1 cellular context compared by ENCODE assay signal in the genomic region with DNA sequence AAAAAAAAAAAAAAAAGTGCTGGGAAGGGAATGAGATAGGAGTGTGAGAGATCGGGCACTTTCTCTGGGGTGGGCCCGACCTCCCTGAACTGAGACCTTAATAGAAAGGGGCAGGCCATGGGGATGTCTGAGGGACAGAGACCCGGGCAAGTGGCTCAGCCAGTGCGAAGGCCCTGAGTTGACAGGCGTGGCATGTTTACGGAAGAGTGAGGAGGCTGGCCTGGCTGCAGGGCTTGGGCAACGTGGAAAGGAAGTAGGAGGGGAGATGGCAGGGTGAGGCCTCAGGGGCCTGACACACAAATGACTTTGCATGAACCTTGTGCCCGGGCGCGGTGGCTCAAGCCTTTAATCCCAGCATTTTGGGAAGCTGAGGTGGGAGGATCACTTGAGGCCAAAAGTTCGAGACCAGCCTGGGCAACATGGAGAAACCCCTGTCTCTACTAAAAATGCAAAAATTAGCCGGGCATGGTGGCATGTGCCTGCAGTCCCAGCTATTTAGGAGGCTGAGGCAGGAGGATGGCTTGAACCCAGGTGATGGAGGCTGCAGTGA.
TF ChIP-seq lines count a peak whose summit lies in the region.

No MANE protein-coding gene starts in this region.

TF ChIP-seq in HepG2, 621 proteins besides CTCF, POLR2A, EP300 and RAD21 (continues in another document):
- no peak for TF ChIP-seq CC2D1A (CRISPR knock-in tag; IDR thresholded peaks at IDR 0.05)
- TF ChIP-seq, protein P1, sequence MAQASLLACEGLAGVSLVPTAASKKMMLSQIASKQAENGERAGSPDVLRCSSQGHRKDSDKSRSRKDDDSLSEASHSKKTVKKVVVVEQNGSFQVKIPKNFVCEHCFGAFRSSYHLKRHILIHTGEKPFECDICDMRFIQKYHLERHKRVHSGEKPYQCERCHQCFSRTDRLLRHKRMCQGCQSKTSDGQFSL (CRISPR knock-in tag; IDR thresholded peaks at IDR 0.05) = no peak
- peak; percentile 74 for TF ChIP-seq DPF2 (CRISPR knock-in tag; IDR thresholded peaks at IDR 0.05; ENCODE audit: borderline replicate concordance, low read depth)
- TF ChIP-seq IKZF4 (CRISPR knock-in tag; IDR thresholded peaks at IDR 0.05; ENCODE audit: borderline replicate concordance, low read depth, not compliant biosample characterization) = no peak
- no peak for TF ChIP-seq ZNF207 (IDR thresholded peaks at IDR 0.05; ENCODE audit: borderline replicate concordance)
- TF ChIP-seq, protein P2, sequence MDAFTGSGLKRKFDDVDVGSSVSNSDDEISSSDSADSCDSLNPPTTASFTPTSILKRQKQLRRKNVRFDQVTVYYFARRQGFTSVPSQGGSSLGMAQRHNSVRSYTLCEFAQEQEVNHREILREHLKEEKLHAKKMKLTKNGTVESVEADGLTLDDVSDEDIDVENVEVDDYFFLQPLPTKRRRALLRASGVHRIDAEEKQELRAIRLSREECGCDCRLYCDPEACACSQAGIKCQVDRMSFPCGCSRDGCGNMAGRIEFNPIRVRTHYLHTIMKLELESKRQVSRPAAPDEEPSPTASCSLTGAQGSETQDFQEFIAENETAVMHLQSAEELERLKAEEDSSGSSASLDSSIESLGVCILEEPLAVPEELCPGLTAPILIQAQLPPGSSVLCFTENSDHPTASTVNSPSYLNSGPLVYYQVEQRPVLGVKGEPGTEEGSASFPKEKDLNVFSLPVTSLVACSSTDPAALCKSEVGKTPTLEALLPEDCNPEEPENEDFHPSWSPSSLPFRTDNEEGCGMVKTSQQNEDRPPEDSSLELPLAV (CRISPR knock-in tag; conservative IDR thresholded peaks at IDR 0.05; ENCODE audit: low read depth) = no peak
- TF ChIP-seq ARNTL (CRISPR knock-in tag; IDR thresholded peaks at IDR 0.05) = peak; percentile 63; the same call in 1 of the 2 replicates
- TF ChIP-seq, protein P3, sequence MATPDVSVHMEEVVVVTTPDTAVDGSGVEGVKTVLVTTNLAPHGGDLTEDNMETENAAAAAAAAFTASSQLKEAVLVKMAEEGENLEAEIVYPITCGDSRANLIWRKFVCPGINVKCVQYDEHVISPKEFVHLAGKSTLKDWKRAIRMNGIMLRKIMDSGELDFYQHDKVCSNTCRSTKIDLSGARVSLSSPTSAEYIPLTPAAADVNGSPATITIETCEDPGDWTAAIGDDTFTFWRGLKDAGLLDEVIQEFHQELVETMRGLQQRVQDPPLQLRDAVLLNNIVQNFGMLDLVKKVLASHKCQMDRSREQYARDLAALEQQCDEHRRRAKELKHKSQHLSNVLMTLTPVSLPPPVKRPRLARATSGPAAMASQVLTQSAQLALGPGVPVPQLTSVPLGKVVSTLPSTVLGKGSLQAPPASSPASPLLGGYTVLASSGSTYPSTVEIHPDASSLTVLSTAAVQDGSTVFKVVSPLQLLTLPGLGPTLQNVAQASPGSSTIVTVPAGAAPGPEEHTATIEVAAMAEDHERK (CRISPR knock-in tag; IDR thresholded peaks at IDR 0.05; ENCODE audit: low read depth) = no peak
- TF ChIP-seq, protein P4, sequence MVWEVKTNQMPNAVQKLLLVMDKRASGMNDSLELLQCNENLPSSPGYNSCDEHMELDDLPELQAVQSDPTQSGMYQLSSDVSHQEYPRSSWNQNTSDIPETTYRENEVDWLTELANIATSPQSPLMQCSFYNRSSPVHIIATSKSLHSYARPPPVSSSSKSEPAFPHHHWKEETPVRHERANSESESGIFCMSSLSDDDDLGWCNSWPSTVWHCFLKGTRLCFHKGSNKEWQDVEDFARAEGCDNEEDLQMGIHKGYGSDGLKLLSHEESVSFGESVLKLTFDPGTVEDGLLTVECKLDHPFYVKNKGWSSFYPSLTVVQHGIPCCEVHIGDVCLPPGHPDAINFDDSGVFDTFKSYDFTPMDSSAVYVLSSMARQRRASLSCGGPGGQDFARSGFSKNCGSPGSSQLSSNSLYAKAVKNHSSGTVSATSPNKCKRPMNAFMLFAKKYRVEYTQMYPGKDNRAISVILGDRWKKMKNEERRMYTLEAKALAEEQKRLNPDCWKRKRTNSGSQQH (CRISPR knock-in tag; IDR thresholded peaks at IDR 0.05; ENCODE audit: low read depth) = 0 out of 2 replicates have a peak, but pooled peaks have one; percentile 58
- TF ChIP-seq ZC3H4 (CRISPR knock-in tag; IDR thresholded peaks at IDR 0.05; ENCODE audit: borderline replicate concordance) = no peak
- TF ChIP-seq, protein P5, sequence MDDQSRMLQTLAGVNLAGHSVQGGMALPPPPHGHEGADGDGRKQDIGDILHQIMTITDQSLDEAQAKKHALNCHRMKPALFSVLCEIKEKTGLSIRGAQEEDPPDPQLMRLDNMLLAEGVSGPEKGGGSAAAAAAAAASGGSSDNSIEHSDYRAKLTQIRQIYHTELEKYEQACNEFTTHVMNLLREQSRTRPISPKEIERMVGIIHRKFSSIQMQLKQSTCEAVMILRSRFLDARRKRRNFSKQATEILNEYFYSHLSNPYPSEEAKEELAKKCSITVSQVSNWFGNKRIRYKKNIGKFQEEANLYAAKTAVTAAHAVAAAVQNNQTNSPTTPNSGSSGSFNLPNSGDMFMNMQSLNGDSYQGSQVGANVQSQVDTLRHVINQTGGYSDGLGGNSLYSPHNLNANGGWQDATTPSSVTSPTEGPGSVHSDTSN (CRISPR knock-in tag; IDR thresholded peaks at IDR 0.05; ENCODE audit: borderline replicate concordance) = no peak
- TF ChIP-seq CREB1 (IDR thresholded peaks at IDR 0.05) = no peak
- no peak for TF ChIP-seq CREB1 (CRISPR knock-in tag; IDR thresholded peaks at IDR 0.05)
- TF ChIP-seq JUND (CRISPR knock-in tag; IDR thresholded peaks at IDR 0.05) = no peak
- no peak for TF ChIP-seq RELA (CRISPR knock-in tag; IDR thresholded peaks at IDR 0.05)
- TF ChIP-seq, protein P6, sequence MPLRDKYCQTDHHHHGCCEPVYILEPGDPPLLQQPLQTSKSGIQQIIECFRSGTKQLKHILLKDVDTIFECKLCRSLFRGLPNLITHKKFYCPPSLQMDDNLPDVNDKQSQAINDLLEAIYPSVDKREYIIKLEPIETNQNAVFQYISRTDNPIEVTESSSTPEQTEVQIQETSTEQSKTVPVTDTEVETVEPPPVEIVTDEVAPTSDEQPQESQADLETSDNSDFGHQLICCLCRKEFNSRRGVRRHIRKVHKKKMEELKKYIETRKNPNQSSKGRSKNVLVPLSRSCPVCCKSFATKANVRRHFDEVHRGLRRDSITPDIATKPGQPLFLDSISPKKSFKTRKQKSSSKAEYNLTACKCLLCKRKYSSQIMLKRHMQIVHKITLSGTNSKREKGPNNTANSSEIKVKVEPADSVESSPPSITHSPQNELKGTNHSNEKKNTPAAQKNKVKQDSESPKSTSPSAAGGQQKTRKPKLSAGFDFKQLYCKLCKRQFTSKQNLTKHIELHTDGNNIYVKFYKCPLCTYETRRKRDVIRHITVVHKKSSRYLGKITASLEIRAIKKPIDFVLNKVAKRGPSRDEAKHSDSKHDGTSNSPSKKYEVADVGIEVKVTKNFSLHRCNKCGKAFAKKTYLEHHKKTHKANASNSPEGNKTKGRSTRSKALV (CRISPR knock-in tag; IDR thresholded peaks at IDR 0.05) = no peak
- TF ChIP-seq, protein P7, sequence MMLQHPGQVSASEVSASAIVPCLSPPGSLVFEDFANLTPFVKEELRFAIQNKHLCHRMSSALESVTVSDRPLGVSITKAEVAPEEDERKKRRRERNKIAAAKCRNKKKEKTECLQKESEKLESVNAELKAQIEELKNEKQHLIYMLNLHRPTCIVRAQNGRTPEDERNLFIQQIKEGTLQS (CRISPR knock-in tag; IDR thresholded peaks at IDR 0.05) = no peak
- no peak for TF ChIP-seq FOXJ3 (CRISPR knock-in tag; IDR thresholded peaks at IDR 0.05; ENCODE audit: borderline replicate concordance)
- TF ChIP-seq, protein P8, sequence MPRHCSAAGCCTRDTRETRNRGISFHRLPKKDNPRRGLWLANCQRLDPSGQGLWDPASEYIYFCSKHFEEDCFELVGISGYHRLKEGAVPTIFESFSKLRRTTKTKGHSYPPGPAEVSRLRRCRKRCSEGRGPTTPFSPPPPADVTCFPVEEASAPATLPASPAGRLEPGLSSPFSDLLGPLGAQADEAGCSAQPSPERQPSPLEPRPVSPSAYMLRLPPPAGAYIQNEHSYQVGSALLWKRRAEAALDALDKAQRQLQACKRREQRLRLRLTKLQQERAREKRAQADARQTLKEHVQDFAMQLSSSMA (CRISPR knock-in tag; IDR thresholded peaks at IDR 0.05) = no peak
- TF ChIP-seq ZNF572 (CRISPR knock-in tag; IDR thresholded peaks at IDR 0.05) = 0 out of 2 replicates have a peak, but pooled peaks have one; percentile 23
- TF ChIP-seq ZNF138 (CRISPR knock-in tag; IDR thresholded peaks at IDR 0.05; ENCODE audit: low read depth) = no peak
- no peak for TF ChIP-seq ZSCAN12 (CRISPR knock-in tag; IDR thresholded peaks at IDR 0.05)
- no peak for TF ChIP-seq ZNF17 (CRISPR knock-in tag; IDR thresholded peaks at IDR 0.05)
- TF ChIP-seq ZBTB7B (CRISPR knock-in tag; IDR thresholded peaks at IDR 0.05) = peak; percentile 41; the same call in 1 of the 2 replicates
- TF ChIP-seq NONO (IDR thresholded peaks at IDR 0.05) = no peak
- peak; percentile 30; the same call in 1 of the 2 replicates for TF ChIP-seq NONO (CRISPR knock-in tag; conservative IDR thresholded peaks at IDR 0.05)
- no peak for TF ChIP-seq ZNF747 (CRISPR knock-in tag; IDR thresholded peaks at IDR 0.05; ENCODE audit: borderline replicate concordance)
- TF ChIP-seq SAFB2 (CRISPR knock-in tag; IDR thresholded peaks at IDR 0.05; ENCODE audit: borderline replicate concordance, low read depth) = no peak
- no peak for TF ChIP-seq SOX6 (IDR thresholded peaks at IDR 0.05)
- TF ChIP-seq SOX6 (CRISPR knock-in tag; IDR thresholded peaks at IDR 0.05) = peak; percentile 47
- TF ChIP-seq NFE2L2 (IDR thresholded peaks at IDR 0.05; ENCODE audit: low read length) = no peak
- peak; percentile 62; the same call in 1 of the 2 replicates for TF ChIP-seq KDM3A (CRISPR knock-in tag; IDR thresholded peaks at IDR 0.05; ENCODE audit: low read depth)
- no peak for TF ChIP-seq ZNF839 (CRISPR knock-in tag; IDR thresholded peaks at IDR 0.05; ENCODE audit: borderline replicate concordance)
- TF ChIP-seq ZNF562 (CRISPR knock-in tag; IDR thresholded peaks at IDR 0.05; ENCODE audit: borderline replicate concordance) = no peak
- TF ChIP-seq ADNP (CRISPR knock-in tag; IDR thresholded peaks at IDR 0.05) = peak; percentile 94
- TF ChIP-seq RFX3 (CRISPR knock-in tag; IDR thresholded peaks at IDR 0.05) = no peak
- no peak for TF ChIP-seq ZNF782 (CRISPR knock-in tag; IDR thresholded peaks at IDR 0.05; ENCODE audit: borderline replicate concordance)
- TF ChIP-seq, protein P9, sequence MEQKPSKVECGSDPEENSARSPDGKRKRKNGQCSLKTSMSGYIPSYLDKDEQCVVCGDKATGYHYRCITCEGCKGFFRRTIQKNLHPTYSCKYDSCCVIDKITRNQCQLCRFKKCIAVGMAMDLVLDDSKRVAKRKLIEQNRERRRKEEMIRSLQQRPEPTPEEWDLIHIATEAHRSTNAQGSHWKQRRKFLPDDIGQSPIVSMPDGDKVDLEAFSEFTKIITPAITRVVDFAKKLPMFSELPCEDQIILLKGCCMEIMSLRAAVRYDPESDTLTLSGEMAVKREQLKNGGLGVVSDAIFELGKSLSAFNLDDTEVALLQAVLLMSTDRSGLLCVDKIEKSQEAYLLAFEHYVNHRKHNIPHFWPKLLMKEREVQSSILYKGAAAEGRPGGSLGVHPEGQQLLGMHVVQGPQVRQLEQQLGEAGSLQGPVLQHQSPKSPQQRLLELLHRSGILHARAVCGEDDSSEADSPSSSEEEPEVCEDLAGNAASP (CRISPR knock-in tag; IDR thresholded peaks at IDR 0.05; ENCODE audit: borderline replicate concordance) = no peak
- TF ChIP-seq, protein P10, sequence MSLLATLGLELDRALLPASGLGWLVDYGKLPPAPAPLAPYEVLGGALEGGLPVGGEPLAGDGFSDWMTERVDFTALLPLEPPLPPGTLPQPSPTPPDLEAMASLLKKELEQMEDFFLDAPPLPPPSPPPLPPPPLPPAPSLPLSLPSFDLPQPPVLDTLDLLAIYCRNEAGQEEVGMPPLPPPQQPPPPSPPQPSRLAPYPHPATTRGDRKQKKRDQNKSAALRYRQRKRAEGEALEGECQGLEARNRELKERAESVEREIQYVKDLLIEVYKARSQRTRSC (CRISPR knock-in tag; IDR thresholded peaks at IDR 0.05; ENCODE audit: low read depth) = no peak
- TF ChIP-seq NAIF1 (CRISPR knock-in tag; IDR thresholded peaks at IDR 0.05; ENCODE audit: borderline replicate concordance) = no peak
- no peak for TF ChIP-seq PAWR (CRISPR knock-in tag; IDR thresholded peaks at IDR 0.05; ENCODE audit: borderline replicate concordance)
- no peak for TF ChIP-seq ZNF274 (CRISPR knock-in tag; IDR thresholded peaks at IDR 0.05)
- TF ChIP-seq CBX1 (IDR thresholded peaks at IDR 0.05; ENCODE audit: low read depth) = peak; percentile 62
- no peak for TF ChIP-seq U2AF2 (IDR thresholded peaks at IDR 0.05; ENCODE audit: low read depth, low read length)
- no peak for TF ChIP-seq ZNF136 (CRISPR knock-in tag; IDR thresholded peaks at IDR 0.05; ENCODE audit: low read depth)
- TF ChIP-seq CCDC6 (CRISPR knock-in tag; IDR thresholded peaks at IDR 0.05) = no peak
- no peak for TF ChIP-seq SP1 (IDR thresholded peaks at IDR 0.05)
- no peak; the same call in 1 of the 2 replicates for TF ChIP-seq SP1 (CRISPR knock-in tag; IDR thresholded peaks at IDR 0.05)
- TF ChIP-seq, protein P11, sequence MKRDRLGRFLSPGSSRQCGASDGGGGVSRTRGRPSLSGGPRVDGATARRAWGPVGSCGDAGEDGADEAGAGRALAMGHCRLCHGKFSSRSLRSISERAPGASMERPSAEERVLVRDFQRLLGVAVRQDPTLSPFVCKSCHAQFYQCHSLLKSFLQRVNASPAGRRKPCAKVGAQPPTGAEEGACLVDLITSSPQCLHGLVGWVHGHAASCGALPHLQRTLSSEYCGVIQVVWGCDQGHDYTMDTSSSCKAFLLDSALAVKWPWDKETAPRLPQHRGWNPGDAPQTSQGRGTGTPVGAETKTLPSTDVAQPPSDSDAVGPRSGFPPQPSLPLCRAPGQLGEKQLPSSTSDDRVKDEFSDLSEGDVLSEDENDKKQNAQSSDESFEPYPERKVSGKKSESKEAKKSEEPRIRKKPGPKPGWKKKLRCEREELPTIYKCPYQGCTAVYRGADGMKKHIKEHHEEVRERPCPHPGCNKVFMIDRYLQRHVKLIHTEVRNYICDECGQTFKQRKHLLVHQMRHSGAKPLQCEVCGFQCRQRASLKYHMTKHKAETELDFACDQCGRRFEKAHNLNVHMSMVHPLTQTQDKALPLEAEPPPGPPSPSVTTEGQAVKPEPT (CRISPR knock-in tag; IDR thresholded peaks at IDR 0.05; ENCODE audit: low read depth) = no peak
- no peak for TF ChIP-seq NCOA1 (CRISPR knock-in tag; IDR thresholded peaks at IDR 0.05)
- peak; percentile 75 for TF ChIP-seq KDM6A (CRISPR knock-in tag; IDR thresholded peaks at IDR 0.05; ENCODE audit: low read depth)
- peak; percentile 65 for TF ChIP-seq MED1 (CRISPR knock-in tag; IDR thresholded peaks at IDR 0.05)
- no peak for TF ChIP-seq RBAK (CRISPR knock-in tag; IDR thresholded peaks at IDR 0.05)
- no peak for TF ChIP-seq ZSCAN25 (CRISPR knock-in tag; IDR thresholded peaks at IDR 0.05)
- TF ChIP-seq FOXO1 (CRISPR knock-in tag; IDR thresholded peaks at IDR 0.05) = peak; percentile 87
- TF ChIP-seq, protein P12, sequence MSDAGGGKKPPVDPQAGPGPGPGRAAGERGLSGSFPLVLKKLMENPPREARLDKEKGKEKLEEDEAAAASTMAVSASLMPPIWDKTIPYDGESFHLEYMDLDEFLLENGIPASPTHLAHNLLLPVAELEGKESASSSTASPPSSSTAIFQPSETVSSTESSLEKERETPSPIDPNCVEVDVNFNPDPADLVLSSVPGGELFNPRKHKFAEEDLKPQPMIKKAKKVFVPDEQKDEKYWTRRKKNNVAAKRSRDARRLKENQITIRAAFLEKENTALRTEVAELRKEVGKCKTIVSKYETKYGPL (CRISPR knock-in tag; IDR thresholded peaks at IDR 0.05) = no peak
- TF ChIP-seq PITX1 (CRISPR knock-in tag; IDR thresholded peaks at IDR 0.05) = peak; percentile 92
